ENCODE assay signal across 1 cellular context in the genomic region with DNA sequence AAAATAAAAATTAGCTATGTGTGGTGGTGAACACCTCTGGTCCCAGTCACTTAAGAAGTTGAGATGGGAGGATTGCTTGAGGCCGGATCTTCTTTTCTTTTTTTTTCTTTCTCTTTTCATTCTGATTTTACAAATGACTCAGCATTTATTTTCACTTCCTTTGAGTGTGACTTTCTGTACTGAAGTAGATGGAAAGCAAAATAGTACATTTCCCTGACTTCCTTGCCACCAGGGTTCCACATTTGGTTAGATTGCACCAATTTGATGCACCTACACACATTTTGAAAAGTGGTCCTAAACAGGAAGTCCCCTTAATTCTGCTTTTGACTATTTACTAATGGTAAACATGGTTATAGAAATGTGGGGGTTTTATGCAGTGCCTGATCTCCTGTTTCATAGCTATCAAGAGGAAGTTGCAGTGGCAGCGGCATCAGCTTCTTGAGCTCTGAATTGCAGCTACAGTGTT.
TF ChIP-seq lines count a peak whose summit lies in the region.

No MANE protein-coding gene starts in this region.

TF ChIP-seq in H1, 55 proteins besides CTCF, POLR2A, EP300 and RAD21:
- TF ChIP-seq NANOG (IDR thresholded peaks at IDR 0.05; ENCODE audit: insufficient read depth, low read depth, low read length, poor library complexity, severe bottlenecking) (no peak), MAFK (IDR thresholded peaks at IDR 0.05; ENCODE audit: low read depth, low read length) (peak; percentile 37; the same call in 1 of the 2 replicates), CBX8 (IDR thresholded peaks at IDR 0.05; ENCODE audit: borderline replicate concordance, low read depth, low read length) (no peak), BACH1 (IDR thresholded peaks at IDR 0.05; ENCODE audit: low read length) (peak; percentile 61; the same call in 1 of the 2 replicates), SP2 (IDR thresholded peaks at IDR 0.05; ENCODE audit: low read length) (no peak)
